In the genomic region with DNA sequence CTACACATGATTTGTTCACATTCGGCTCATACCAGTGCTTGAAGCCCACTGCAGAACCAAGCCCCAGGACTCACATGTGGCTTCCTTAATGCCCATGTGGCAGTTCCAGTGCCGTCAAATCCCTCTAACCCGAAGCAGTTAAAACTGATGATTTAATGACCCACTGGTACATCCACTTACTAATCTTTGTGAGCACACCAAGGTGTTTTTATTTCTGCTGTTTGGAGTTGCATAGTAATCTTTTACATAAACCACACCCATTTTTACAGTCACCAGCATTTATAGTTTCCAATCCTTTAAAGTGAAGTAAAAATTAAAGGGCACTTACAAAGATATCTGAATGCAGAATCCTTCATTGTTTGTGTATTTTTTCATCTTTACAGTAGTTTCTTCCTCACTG, we compare ENCODE assay signal across 13 cellular contexts.
"Had no signal": no experiment of that assay in that cellular context is flagged by ENCODE, and none has a peak within 500 bp of the region (broad histone marks: within the 10 kb centered on the region; RNA-seq: fewer than 3 reads in every experiment).

No MANE protein-coding gene starts in this region.

- H3K27ac ChIP-seq: heart right ventricle, left lung, right atrium auricular region, vagina had no signal

- H3K36me3 ChIP-seq: heart right ventricle, left lung, right atrium auricular region, vagina had no signal

- H3K27ac Mint-ChIP-seq: activated CD8-positive, alpha-beta memory T cell treated with anti-CD3 and anti-CD28 coated beads, Interleukin-2, amount 10 ng/mL, durations not matched to agents 7 days and 5 days; activated naive CD8-positive, alpha-beta T cell treated with anti-CD3 and anti-CD28 coated beads, Interleukin-2, amount 50 U/mL, for 24 hours; memory B cell had no signal

- H3K36me3 Mint-ChIP-seq: activated CD8-positive, alpha-beta memory T cell treated with anti-CD3 and anti-CD28 coated beads, Interleukin-2, amount 10 ng/mL, durations not matched to agents 7 days and 5 days; memory B cell had no signal

- H3K9me3 Mint-ChIP-seq: activated naive CD8-positive, alpha-beta T cell treated with anti-CD3 and anti-CD28 coated beads, Interleukin-2, amount 50 U/mL, for 24 hours; activated T-cell treated with anti-CD3 and anti-CD28 coated beads, Interleukin-2, amount 50 U/mL, for 4 hours; neural crest cell had no signal

- DNase-seq: activated CD4-positive, alpha-beta T cell treated with anti-CD3 and anti-CD28 coated beads, Interleukin-2, amount 50 U/mL, for 4 hours; activated CD4-positive, CD25-positive, alpha-beta regulatory T cell treated with anti-CD3 and anti-CD28 coated beads, Interleukin-2, amount 50 U/mL, for 72 hours; activated CD8-positive, alpha-beta memory T cell treated with anti-CD3 and anti-CD28 coated beads, Interleukin-2, amount 10 ng/mL, durations not matched to agents 7 days and 5 days; activated naive CD4-positive, alpha-beta T cell; activated T-cell treated with anti-CD3 and anti-CD28 coated beads, Interleukin-2, amount 50 U/mL, for 4 hours; heart right ventricle; left lung; small intestine had no signal

- H3K4me1 Mint-ChIP-seq: activated CD8-positive, alpha-beta memory T cell treated with anti-CD3 and anti-CD28 coated beads, Interleukin-2, amount 10 ng/mL, durations not matched to agents 7 days and 5 days; memory B cell had no signal

- H3K9me3 ChIP-seq: heart right ventricle, left lung, right atrium auricular region, vagina had no signal

- H3K4me3 ChIP-seq: heart right ventricle, left lung, right atrium auricular region, vagina had no signal

- H3K4me3 Mint-ChIP-seq: activated CD8-positive, alpha-beta memory T cell treated with anti-CD3 and anti-CD28 coated beads, Interleukin-2, amount 10 ng/mL, durations not matched to agents 7 days and 5 days; activated naive CD8-positive, alpha-beta T cell treated with anti-CD3 and anti-CD28 coated beads, Interleukin-2, amount 50 U/mL, for 24 hours; activated T-cell treated with anti-CD3 and anti-CD28 coated beads, Interleukin-2, amount 50 U/mL, for 4 hours; memory B cell; neural crest cell had no signal

- H3K27me3 ChIP-seq: heart right ventricle, right atrium auricular region, vagina had no signal

- ATAC-seq: activated CD8-positive, alpha-beta memory T cell treated with anti-CD3 and anti-CD28 coated beads, Interleukin-2, amount 10 ng/mL, durations not matched to agents 7 days and 5 days; activated T-cell treated with anti-CD3 and anti-CD28 coated beads, Interleukin-2, amount 50 U/mL, for 4 hours; left lung had no signal
